ENCODE assay signal across 14 cellular contexts in genomic region chr11:88415495-88415894, GRCh38.
A peak's percentile ranks its signal among the peaks of the same experiment; 100 is the strongest.
DNase-seq lines count a peak whose midpoint lies in the region; ATAC-seq and TF ChIP-seq lines count a peak whose summit lies in the region.
"Had no signal": no experiment of that assay in that cellular context is flagged by ENCODE, and none has a peak within 500 bp of the region (broad histone marks: within the 10 kb centered on the region; RNA-seq: fewer than 3 reads in every experiment).

No MANE protein-coding gene starts in this region.

- peaks cover 0 to 6% of the 10 kb centered on the region in 2 donors for H3K4me1 ChIP-seq in thyroid gland
- H3K4me1 ChIP-seq in esophagus squamous epithelium = peaks cover 14 to 56% (median 27%) of the 10 kb centered on the region in 3 donors

- peaks cover 80% of the 10 kb centered on the region for H3K4me1 Mint-ChIP-seq in activated CD4-positive, alpha-beta memory T cell treated with anti-CD3 and anti-CD28 coated beads, Interleukin-2, amount 10 ng/mL, durations not matched to agents 7 days and 5 days
- peaks cover 62 to 65% of the 10 kb centered on the region in 2 donors for H3K4me1 Mint-ChIP-seq in natural killer cell treated with Interleukin-12 subunit alpha and Interleukin-12 subunit beta and Interleukin-15 and Interleukin-18, amount 100 ng/mL, for 72 hours (ENCODE audit: low read depth in 2 of 2)

- TF ChIP-seq CTCF in HL-60 (IDR thresholded peaks at IDR 0.05; ENCODE audit: insufficient read depth, low read length) (no peak), thyroid gland (IDR thresholded peaks at IDR 0.05) (no peak), esophagus squamous epithelium (IDR thresholded peaks at IDR 0.05) (no peak), GM10266 (IDR thresholded peaks at IDR 0.05; ENCODE audit: control insufficient read depth, insufficient read depth, low read depth, missing control alignments) (no peak)

- ATAC-seq in activated naive CD4-positive, alpha-beta T cell treated with anti-CD3 and anti-CD28 coated beads, Interleukin-2, amount 50 U/mL, for 72 hours = peak; percentile 35 to 68
- ATAC-seq in natural killer cell treated with Interleukin-12 subunit alpha and Interleukin-12 subunit beta and Interleukin-15 and Interleukin-18, amount 100 ng/mL, for 72 hours = peak in 1 of 2 donors; percentile 41

- no peaks in the 10 kb centered on the region for H3K27me3 Mint-ChIP-seq in activated CD4-positive, alpha-beta memory T cell treated with anti-CD3 and anti-CD28 coated beads, Interleukin-2, amount 10 ng/mL, durations not matched to agents 7 days and 5 days
- H3K27me3 Mint-ChIP-seq in natural killer cell treated with Interleukin-12 subunit alpha and Interleukin-12 subunit beta and Interleukin-15 and Interleukin-18, amount 100 ng/mL, for 72 hours = no peaks in the 10 kb centered on the region

- H3K27me3 ChIP-seq in HL-60 (ENCODE audit: insufficient read depth, poor library complexity, severe bottlenecking) (no peaks in the 10 kb centered on the region), thyroid gland (no peaks in the 10 kb centered on the region), esophagus squamous epithelium (peaks cover 0 to 8% (median 0%) of the 10 kb centered on the region in 4 donors)
- H3K27me3 ChIP-seq: brain microvascular endothelial cell, colonic mucosa had no signal

- no peak for DNase-seq in activated naive CD4-positive, alpha-beta T cell treated with anti-CD3 and anti-CD28 coated beads, Interleukin-2, amount 50 U/mL, for 72 hours (ENCODE audit: low spot score in 2 of 2)
- DNase-seq in activated naive CD4-positive, alpha-beta T cell treated with anti-CD3 and anti-CD28 coated beads, Interleukin-2, amount 50 U/mL, for 16 hours = no peak
- no peak for DNase-seq in HL-60 (ENCODE audit: low read depth in 1 of 2, low spot score in 1 of 2)
- no peak for DNase-seq in activated CD4-positive, alpha-beta memory T cell treated with anti-CD3 and anti-CD28 coated beads, Interleukin-2, amount 10 ng/mL, durations not matched to agents 7 days and 5 days
- no peak for DNase-seq in natural killer cell treated with Interleukin-12 subunit alpha and Interleukin-12 subunit beta and Interleukin-15 and Interleukin-18, amount 100 ng/mL, for 72 hours (ENCODE audit: low spot score)
- no peak for DNase-seq in thyroid gland
- no peak for DNase-seq in esophagus squamous epithelium (lab: John Stamatoyannopoulos, UW)
- no peak for DNase-seq in GM10266 (ENCODE audit: extremely low spot score)
- DNase-seq: colonic mucosa, NCI-H1436, NCI-H526 treated with DMSO at 0.1 percent for 48 hours, WERI-Rb-1 had no signal

- peak overlapping the region; percentile 64 for H3K27ac ChIP-seq in HL-60 (replicated peaks)
- H3K27ac ChIP-seq in thyroid gland = no peak overlapping the region
- no peak overlapping the region for H3K27ac ChIP-seq in esophagus squamous epithelium
- H3K27ac ChIP-seq: WERI-Rb-1 had no signal

- H3K36me3 ChIP-seq in thyroid gland = no peaks in the 10 kb centered on the region
- H3K36me3 ChIP-seq in esophagus squamous epithelium = no peaks in the 10 kb centered on the region
- H3K36me3 ChIP-seq: brain microvascular endothelial cell, colonic mucosa, WERI-Rb-1 had no signal

- H3K4me3 ChIP-seq in HL-60 (replicated peaks; ENCODE audit: insufficient read depth, low read length) (no peak overlapping the region), thyroid gland (replicated peaks in 1 of 3) (no peak overlapping the region), esophagus squamous epithelium (no peak overlapping the region)
- H3K4me3 ChIP-seq: colonic mucosa, lung had no signal

- POLR2A ChIA-PET in activated CD4-positive, alpha-beta memory T cell treated with anti-CD3 and anti-CD28 coated beads, Interleukin-2, amount 10 ng/mL, durations not matched to agents 7 days and 5 days (lab: Charles Lee) = interaction anchor here (0.8 to 7.4 kb wide), 10 partner anchors 8 to 130 kb away, joined by 3 to 165 read pairs (median 4); partner anchors contain the start of gene CTSC

- peak overlapping the region in 1 of 2 donors; percentile 61 for H3K27ac Mint-ChIP-seq in activated naive CD4-positive, alpha-beta T cell treated with anti-CD3 and anti-CD28 coated beads, Interleukin-2, amount 50 U/mL, for 72 hours
- peak overlapping the region; percentile 89 for H3K27ac Mint-ChIP-seq in activated CD4-positive, alpha-beta memory T cell treated with anti-CD3 and anti-CD28 coated beads, Interleukin-2, amount 10 ng/mL, durations not matched to agents 7 days and 5 days
- H3K27ac Mint-ChIP-seq in natural killer cell treated with Interleukin-12 subunit alpha and Interleukin-12 subunit beta and Interleukin-15 and Interleukin-18, amount 100 ng/mL, for 72 hours = peak overlapping the region; percentile 63 to 79

- H3K9me3 ChIP-seq in thyroid gland (no peaks in the 10 kb centered on the region), esophagus squamous epithelium (no peaks in the 10 kb centered on the region)
- H3K9me3 ChIP-seq: colonic mucosa had no signal

- peaks cover 0 to 13% of the 10 kb centered on the region in 2 donors for H3K9me3 Mint-ChIP-seq in activated naive CD4-positive, alpha-beta T cell treated with anti-CD3 and anti-CD28 coated beads, Interleukin-2, amount 50 U/mL, for 72 hours
- peaks cover 3% of the 10 kb centered on the region for H3K9me3 Mint-ChIP-seq in activated CD4-positive, alpha-beta memory T cell treated with anti-CD3 and anti-CD28 coated beads, Interleukin-2, amount 10 ng/mL, durations not matched to agents 7 days and 5 days
- no peaks in the 10 kb centered on the region for H3K9me3 Mint-ChIP-seq in natural killer cell treated with Interleukin-12 subunit alpha and Interleukin-12 subunit beta and Interleukin-15 and Interleukin-18, amount 100 ng/mL, for 72 hours

- intact Hi-C loops in thyroid gland (cut with DNase I) (no loop called here), esophagus squamous epithelium (cut with DNase I) (no loop called here)

- TF ChIP-seq POLR2A in thyroid gland (IDR thresholded peaks at IDR 0.05) = no peak
- no peak for TF ChIP-seq POLR2A in esophagus squamous epithelium (IDR thresholded peaks at IDR 0.05)

- no peaks in the 10 kb centered on the region for H3K36me3 Mint-ChIP-seq in activated naive CD4-positive, alpha-beta T cell treated with anti-CD3 and anti-CD28 coated beads, Interleukin-2, amount 50 U/mL, for 72 hours
- peaks cover 41% of the 10 kb centered on the region for H3K36me3 Mint-ChIP-seq in activated CD4-positive, alpha-beta memory T cell treated with anti-CD3 and anti-CD28 coated beads, Interleukin-2, amount 10 ng/mL, durations not matched to agents 7 days and 5 days (ENCODE audit: low read depth)
- H3K36me3 Mint-ChIP-seq in natural killer cell treated with Interleukin-12 subunit alpha and Interleukin-12 subunit beta and Interleukin-15 and Interleukin-18, amount 100 ng/mL, for 72 hours = peaks cover 10% of the 10 kb centered on the region

- CTCF ChIA-PET in activated CD4-positive, alpha-beta memory T cell treated with anti-CD3 and anti-CD28 coated beads, Interleukin-2, amount 10 ng/mL, durations not matched to agents 7 days and 5 days (lab: Charles Lee) = interaction anchor here (1.0 to 2.3 kb wide), 3 partner anchors 20 to 78 kb away, joined by 3 to 7 read pairs (median 3); partner anchors contain the start of gene CTSC

- 23 to 39% methylated on average over 1 of the region's 1 CpG for WGBS in thyroid gland, 2 donors
- WGBS in esophagus squamous epithelium, 2 donors = 67 to 85% methylated on average over 1 of the region's 1 CpG

- peak overlapping the region; percentile 62 for H3K4me3 Mint-ChIP-seq in activated CD4-positive, alpha-beta memory T cell treated with anti-CD3 and anti-CD28 coated beads, Interleukin-2, amount 10 ng/mL, durations not matched to agents 7 days and 5 days
- peak overlapping the region; percentile 63 for H3K4me3 Mint-ChIP-seq in natural killer cell treated with Interleukin-12 subunit alpha and Interleukin-12 subunit beta and Interleukin-15 and Interleukin-18, amount 100 ng/mL, for 72 hours
